ENCODE assay signal across 1 cellular context in the genomic region with DNA sequence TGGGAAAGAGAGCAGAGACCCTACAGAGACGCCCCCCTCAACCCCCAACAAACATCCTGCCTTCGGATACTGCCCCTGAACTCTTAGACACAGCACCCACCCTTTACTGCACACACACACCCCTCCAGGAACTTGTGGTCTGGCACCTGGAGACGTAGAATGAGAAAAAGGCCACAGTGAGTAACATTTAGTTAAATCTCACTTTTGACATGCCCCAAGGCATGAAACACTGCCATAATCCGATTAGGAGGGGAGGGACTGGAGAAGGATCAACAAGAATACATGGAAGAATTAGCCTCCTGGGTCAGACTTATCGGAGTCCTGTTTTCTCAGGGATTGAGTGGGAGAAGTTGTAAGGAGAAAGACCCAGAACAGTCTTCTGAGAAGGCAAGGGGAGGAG.
TF ChIP-seq lines count a peak whose summit lies in the region.

No MANE protein-coding gene starts in this region.

TF ChIP-seq in HCT116, 20 proteins besides CTCF, POLR2A, EP300 and RAD21 (continued from another document):
- TF ChIP-seq, protein P1, sequence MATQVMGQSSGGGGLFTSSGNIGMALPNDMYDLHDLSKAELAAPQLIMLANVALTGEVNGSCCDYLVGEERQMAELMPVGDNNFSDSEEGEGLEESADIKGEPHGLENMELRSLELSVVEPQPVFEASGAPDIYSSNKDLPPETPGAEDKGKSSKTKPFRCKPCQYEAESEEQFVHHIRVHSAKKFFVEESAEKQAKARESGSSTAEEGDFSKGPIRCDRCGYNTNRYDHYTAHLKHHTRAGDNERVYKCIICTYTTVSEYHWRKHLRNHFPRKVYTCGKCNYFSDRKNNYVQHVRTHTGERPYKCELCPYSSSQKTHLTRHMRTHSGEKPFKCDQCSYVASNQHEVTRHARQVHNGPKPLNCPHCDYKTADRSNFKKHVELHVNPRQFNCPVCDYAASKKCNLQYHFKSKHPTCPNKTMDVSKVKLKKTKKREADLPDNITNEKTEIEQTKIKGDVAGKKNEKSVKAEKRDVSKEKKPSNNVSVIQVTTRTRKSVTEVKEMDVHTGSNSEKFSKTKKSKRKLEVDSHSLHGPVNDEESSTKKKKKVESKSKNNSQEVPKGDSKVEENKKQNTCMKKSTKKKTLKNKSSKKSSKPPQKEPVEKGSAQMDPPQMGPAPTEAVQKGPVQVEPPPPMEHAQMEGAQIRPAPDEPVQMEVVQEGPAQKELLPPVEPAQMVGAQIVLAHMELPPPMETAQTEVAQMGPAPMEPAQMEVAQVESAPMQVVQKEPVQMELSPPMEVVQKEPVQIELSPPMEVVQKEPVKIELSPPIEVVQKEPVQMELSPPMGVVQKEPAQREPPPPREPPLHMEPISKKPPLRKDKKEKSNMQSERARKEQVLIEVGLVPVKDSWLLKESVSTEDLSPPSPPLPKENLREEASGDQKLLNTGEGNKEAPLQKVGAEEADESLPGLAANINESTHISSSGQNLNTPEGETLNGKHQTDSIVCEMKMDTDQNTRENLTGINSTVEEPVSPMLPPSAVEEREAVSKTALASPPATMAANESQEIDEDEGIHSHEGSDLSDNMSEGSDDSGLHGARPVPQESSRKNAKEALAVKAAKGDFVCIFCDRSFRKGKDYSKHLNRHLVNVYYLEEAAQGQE (IDR thresholded peaks at IDR 0.05; ENCODE audit: low read depth), result no peak
- TF ChIP-seq JUND (IDR thresholded peaks at IDR 0.05) (no peak), SRF (IDR thresholded peaks at IDR 0.05; ENCODE audit: low read depth) (no peak), POLR2AphosphoS5 (IDR thresholded peaks at IDR 0.05; ENCODE audit: low read depth, low read length) (no peak), YY1 (IDR thresholded peaks at IDR 0.05; ENCODE audit: extremely low read depth, insufficient replicate concordance, low read depth, low read length) (no peak), EZH2 (IDR thresholded peaks at IDR 0.05) (no peak), TCF7L2 (IDR thresholded peaks at IDR 0.05; ENCODE audit: borderline replicate concordance, extremely low read depth, insufficient read depth, insufficient read length) (no peak), CEBPB (IDR thresholded peaks at IDR 0.05; ENCODE audit: low read depth) (no peak), EGR1 (IDR thresholded peaks at IDR 0.05; ENCODE audit: low read depth) (no peak), EZH2phosphoT487 (IDR thresholded peaks at IDR 0.05; ENCODE audit: borderline replicate concordance) (no peak), SIN3A (IDR thresholded peaks at IDR 0.05; ENCODE audit: low read depth) (no peak)
- TF ChIP-seq, protein P2, sequence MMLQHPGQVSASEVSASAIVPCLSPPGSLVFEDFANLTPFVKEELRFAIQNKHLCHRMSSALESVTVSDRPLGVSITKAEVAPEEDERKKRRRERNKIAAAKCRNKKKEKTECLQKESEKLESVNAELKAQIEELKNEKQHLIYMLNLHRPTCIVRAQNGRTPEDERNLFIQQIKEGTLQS (IDR thresholded peaks at IDR 0.05), result no peak
- TF ChIP-seq, protein P3, sequence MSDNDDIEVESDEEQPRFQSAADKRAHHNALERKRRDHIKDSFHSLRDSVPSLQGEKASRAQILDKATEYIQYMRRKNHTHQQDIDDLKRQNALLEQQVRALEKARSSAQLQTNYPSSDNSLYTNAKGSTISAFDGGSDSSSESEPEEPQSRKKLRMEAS (IDR thresholded peaks at IDR 0.05), result no peak
